Comparison of ENCODE assay signal across 1 cellular context in genomic region chr15:68583321-68583720, GRCh38.
TF ChIP-seq lines count a peak whose summit lies in the region.

No MANE protein-coding gene starts in this region.

TF ChIP-seq in IMR-90, 13 proteins besides CTCF, POLR2A, EP300 and RAD21 (continued from another document):
- no peak for TF ChIP-seq CEBPB (IDR thresholded peaks at IDR 0.05; ENCODE audit: low read depth, low read length)
- TF ChIP-seq MXI1 (IDR thresholded peaks at IDR 0.05; ENCODE audit: borderline replicate concordance, low read depth, low read length): no peak
- no peak for TF ChIP-seq RFX5 (IDR thresholded peaks at IDR 0.05; ENCODE audit: low read depth, low read length)
- TF ChIP-seq MAFK (IDR thresholded peaks at IDR 0.05; ENCODE audit: low read depth, low read length): no peak
- TF ChIP-seq FOS (IDR thresholded peaks at IDR 0.05; ENCODE audit: low read depth, low read length): no peak
- TF ChIP-seq BHLHE40 (IDR thresholded peaks at IDR 0.05; ENCODE audit: low read depth, low read length): no peak
- TF ChIP-seq CHD1 (IDR thresholded peaks at IDR 0.05; ENCODE audit: low read depth, low read length): no peak
